Comparison of ENCODE assay signal across 32 cellular contexts in genomic region chr17:19943026-19943425, GRCh38. TPM values are rescaled to one million over a fixed set of nuclear protein-coding genes. Genes with fewer than 3 reads are reported as not detected.
A peak's percentile ranks its signal among the peaks of the same experiment; 100 is the strongest.
DNase-seq lines count a peak whose midpoint lies in the region; ATAC-seq, FAIRE-seq and TF ChIP-seq lines count a peak whose summit lies in the region.
"Had no signal": no experiment of that assay in that cellular context is flagged by ENCODE, and none has a peak within 500 bp of the region (broad histone marks: within the 10 kb centered on the region; RNA-seq: fewer than 3 reads in every experiment).

No MANE protein-coding gene starts in this region.

- TF ChIP-seq POLR2A in A549 (IDR thresholded peaks at IDR 0.05; ENCODE audit: low read length) = no peak

- ATAC-seq in A549 = no peak
- no peak for ATAC-seq in HG02870 (IDR thresholded peaks at IDR 0.05; ENCODE audit: unreplicated experiment)
- ATAC-seq in GM21786 (IDR thresholded peaks at IDR 0.05; ENCODE audit: unreplicated experiment) = no peak
- ATAC-seq: activated CD8-positive, alpha-beta T cell treated with anti-CD3 and anti-CD28 coated beads, Interleukin-2, amount 10 ng/mL, durations not matched to agents 7 days and 5 days had no signal

- H3K36me3 Mint-ChIP-seq in CD8-positive, alpha-beta memory T cell = peaks cover 6 to 86% (median 22%) of the 10 kb centered on the region in 3 donors

- DNase-seq in A549 (ENCODE audit: low read depth in 1 of 2, low spot score in 1 of 2) = no peak
- no peak for DNase-seq in CD8-positive, alpha-beta memory T cell
- peak; percentile 34 for DNase-seq in M059J (ENCODE audit: low read depth)
- peak; percentile 17 for DNase-seq in iPS DF 19.7 (ENCODE audit: low read depth, low spot score)
- DNase-seq in DMS53 treated with DMSO at 0.1 percent for 48 hours (lab: John Stamatoyannopoulos, UW; ENCODE audit: unreplicated experiment) = no peak
- DNase-seq in globus pallidus (ENCODE audit: low spot score) = no peak
- DNase-seq: activated CD8-positive, alpha-beta T cell treated with anti-CD3 and anti-CD28 coated beads, Interleukin-2, amount 10 ng/mL, durations not matched to agents 7 days and 5 days; activated effector memory CD4-positive, alpha-beta T cell treated with anti-CD3 and anti-CD28 coated beads, Interleukin-2, amount 50 U/mL, for 16 hours; activated naive CD8-positive, alpha-beta T cell treated with anti-CD3 and anti-CD28 coated beads, Interleukin-2, amount 10 ng/mL, durations not matched to agents 7 days and 5 days; BE2C; GOT3; hypothalamus; KBM-7; left ventricle myocardium inferior; MG63; NCI-H1417 treated with DMSO at 0.1 percent for 48 hours; NCI-H2081; NCI-H345; stomach had no signal

- CTCF ChIA-PET in A549 (lab: Yijun Ruan, JAX) = interaction anchor here (1.0 kb wide), 1 partner anchor 46 kb away, joined by 3 read pairs; no protein-coding TSS in a partner anchor
- CTCF ChIA-PET in CD8-positive, alpha-beta memory T cell (lab: Charles Lee) = no interaction called here

- no peak overlapping the region for H3K4me2 ChIP-seq in A549

- no peaks in the 10 kb centered on the region for H3K9me3 ChIP-seq in A549
- H3K9me3 ChIP-seq in CD8-positive, alpha-beta memory T cell (ENCODE audit: low read length) = no peaks in the 10 kb centered on the region
- H3K9me3 ChIP-seq: ascending aorta, BE2C, left ventricle myocardium inferior, MG63, SJSA1, stomach, thyroid gland had no signal

- 89% methylated on average over 5 of the region's 5 CpGs for WGBS in A549 (ENCODE audit: missing lambda C conversion rate)

- H3K27me3 ChIP-seq in CD8-positive, alpha-beta memory T cell (ENCODE audit: insufficient read depth, low read length, poor library complexity, severe bottlenecking) = no peaks in the 10 kb centered on the region
- H3K27me3 ChIP-seq: ascending aorta, BE2C, MG63, SJSA1, stomach, thyroid gland had no signal

- H3K4me1 ChIP-seq in A549 = peaks cover 42% of the 10 kb centered on the region
- H3K4me1 ChIP-seq in CD8-positive, alpha-beta memory T cell (ENCODE audit: insufficient read depth, low read length) = peaks cover 8% of the 10 kb centered on the region
- H3K4me1 ChIP-seq: ascending aorta, BE2C had no signal

- no peak for TF ChIP-seq CTCF in A549 (IDR thresholded peaks at IDR 0.05)

- peaks cover 8% of the 10 kb centered on the region for H3K36me3 ChIP-seq in CD8-positive, alpha-beta memory T cell (ENCODE audit: insufficient read depth, low read length)
- H3K36me3 ChIP-seq: BE2C had no signal

- no peaks in the 10 kb centered on the region for H3K9me3 Mint-ChIP-seq in CD8-positive, alpha-beta memory T cell
- H3K9me3 Mint-ChIP-seq: activated naive CD8-positive, alpha-beta T cell treated with anti-CD3 and anti-CD28 coated beads, Interleukin-2, amount 10 ng/mL, durations not matched to agents 7 days and 5 days; central memory CD8-positive, alpha-beta T cell; dendritic cell treated with granulocyte-macrophage colony-stimulating factor and Interleukin-4, amounts not matched to agents 40 ng/mL and 50 ng/mL, for 4 days had no signal

- POLR2A ChIA-PET in A549 (lab: Yijun Ruan, JAX) = no interaction called here
- POLR2A ChIA-PET in CD8-positive, alpha-beta memory T cell (lab: Charles Lee) = no interaction called here

- H3K27ac ChIP-seq in A549 = peak overlapping the region; percentile 8 to 63; a peak in 1 of 6 replicates
- H3K27ac ChIP-seq in CD8-positive, alpha-beta memory T cell (ENCODE audit: low read depth, low read length) = no peak overlapping the region
- H3K27ac ChIP-seq: ascending aorta, left ventricle myocardium inferior, SJSA1 had no signal

- TF ChIP-seq RAD21 in A549 (conservative IDR thresholded peaks at IDR 0.05 in 1 of 2, IDR thresholded peaks at IDR 0.05 in 1 of 2) = no peak

- H3K4me1 Mint-ChIP-seq in CD8-positive, alpha-beta memory T cell = peaks cover 38 to 56% (median 50%) of the 10 kb centered on the region in 3 donors

- FAIRE-seq in A549 (lab: Jason Lieb, UNC) = no peak
- FAIRE-seq: A204.1, endometrium, frontal cortex, GM12891, islet of Langerhans, RCC 7860 had no signal

- no peak overlapping the region for H3K4me3 ChIP-seq in A549
- no peak overlapping the region for H3K4me3 ChIP-seq in CD8-positive, alpha-beta memory T cell (ENCODE audit: low read length)
- H3K4me3 ChIP-seq: ascending aorta, left ventricle myocardium inferior, MG63, SJSA1, stomach, thyroid gland had no signal

- peak overlapping the region in 6 of 8 donors; percentile 28 to 91 (median 54) for H3K27ac Mint-ChIP-seq in CD8-positive, alpha-beta memory T cell
- H3K27ac Mint-ChIP-seq: activated CD8-positive, alpha-beta T cell treated with anti-CD3 and anti-CD28 coated beads, Interleukin-2, amount 10 ng/mL, durations not matched to agents 7 days and 5 days; activated naive CD8-positive, alpha-beta T cell treated with anti-CD3 and anti-CD28 coated beads, Interleukin-2, amount 10 ng/mL, durations not matched to agents 7 days and 5 days; dendritic cell treated with granulocyte-macrophage colony-stimulating factor and Interleukin-4, amounts not matched to agents 40 ng/mL and 50 ng/mL, for 4 days had no signal

- TF ChIP-seq EP300 in A549 (IDR thresholded peaks at IDR 0.05) = no peak

- no peaks in the 10 kb centered on the region for H3K27me3 Mint-ChIP-seq in CD8-positive, alpha-beta memory T cell
- H3K27me3 Mint-ChIP-seq: activated naive CD8-positive, alpha-beta T cell treated with anti-CD3 and anti-CD28 coated beads, Interleukin-2, amount 10 ng/mL, durations not matched to agents 7 days and 5 days; central memory CD8-positive, alpha-beta T cell; dendritic cell treated with granulocyte-macrophage colony-stimulating factor and Interleukin-4, amounts not matched to agents 40 ng/mL and 50 ng/mL, for 4 days had no signal

- H3K4me3 Mint-ChIP-seq in CD8-positive, alpha-beta memory T cell = no peak overlapping the region
- H3K4me3 Mint-ChIP-seq: activated CD8-positive, alpha-beta T cell treated with anti-CD3 and anti-CD28 coated beads, Interleukin-2, amount 10 ng/mL, durations not matched to agents 7 days and 5 days; activated naive CD8-positive, alpha-beta T cell treated with anti-CD3 and anti-CD28 coated beads, Interleukin-2, amount 10 ng/mL, durations not matched to agents 7 days and 5 days; central memory CD8-positive, alpha-beta T cell; dendritic cell treated with granulocyte-macrophage colony-stimulating factor and Interleukin-4, amounts not matched to agents 40 ng/mL and 50 ng/mL, for 4 days had no signal

TF ChIP-seq in A549, 52 proteins besides CTCF, POLR2A, EP300 and RAD21:
- TF ChIP-seq BCL3 (IDR thresholded peaks at IDR 0.05) = no peak
- no peak for TF ChIP-seq JUN (IDR thresholded peaks at IDR 0.05)
- TF ChIP-seq SREBF2 (IDR thresholded peaks at IDR 0.05) = no peak
- no peak for TF ChIP-seq ZSCAN20 (CRISPR knock-in tag; IDR thresholded peaks at IDR 0.05)
- no peak for TF ChIP-seq BHLHE40 (IDR thresholded peaks at IDR 0.05; ENCODE audit: low read depth, low read length)
- TF ChIP-seq NFE2L2 (conservative IDR thresholded peaks at IDR 0.05; ENCODE audit: low read length) = no peak
- TF ChIP-seq MYC (IDR thresholded peaks at IDR 0.05; ENCODE audit: borderline replicate concordance, low read length) = no peak
- no peak for TF ChIP-seq EHF (CRISPR knock-in tag; IDR thresholded peaks at IDR 0.05)
- no peak for TF ChIP-seq CHD2 (IDR thresholded peaks at IDR 0.05; ENCODE audit: low read length, partially characterized antibody)
- TF ChIP-seq NPAS2 (CRISPR knock-in tag; IDR thresholded peaks at IDR 0.05; ENCODE audit: borderline replicate concordance) = no peak
- no peak for TF ChIP-seq NR3C1 (IDR thresholded peaks at IDR 0.05)
- no peak for TF ChIP-seq HEYL (CRISPR knock-in tag; IDR thresholded peaks at IDR 0.05)
TF ChIP-seq in A549: peak in this region for 0.

RNA-seq across cellular contexts. Expression of gene AKAP10, which starts 34.6 kb away (rescaled TPM):
- polyA plus RNA-seq in A549 (2011; rRNA removed) (51.1 and 52.9 TPM in 2 replicates), A549 (2017; fragmentation: RNase III; extraction: RNeasy Plus Mini Kit Qiagen cat#74134 plus additional on column Dnase treatment) (19.9 to 22.0 TPM (median 21.9 TPM) in 3 replicates)
- polyA plus RNA-seq in A549 (2012; cell fraction: cytosol; rRNA removed) = 12.2 and 15.4 TPM in 2 replicates
- polyA plus RNA-seq in A549 (2012; cell fraction: nucleus; rRNA removed) = 11.2 and 15.7 TPM in 2 replicates
- 71.1 and 72.9 TPM in 2 replicates for polyA minus RNA-seq in A549 (2011; rRNA and poly(A)+ RNA removed)
- 10 to 100 TPM; 31.7 to 32.6 TPM for total RNA-seq in CD8-positive, alpha-beta memory T cell
- polyA plus RNA-seq in CD8-positive, alpha-beta memory T cell = 24.1 TPM
- total RNA-seq in M059J (2014; rRNA removed; shearing (Covaris generic)) = 13.1 and 22.2 TPM in 2 replicates

Comparison
In these comparisons a context has a peak if more than half of its experiments do, and no peak if none do; other contexts are left out.
1. DNase-seq: peak in M059J (single experiment) and iPS DF 19.7 (single experiment); none in A549 (0 of 2), CD8-positive, alpha-beta memory T cell (0 of 5), DMS53 treated with DMSO at 0.1 percent for 48 hours (single experiment) and globus pallidus (single experiment).